In genomic region chr6:6418421-6418820, GRCh38 we compare ENCODE assay signal across 29 cellular contexts.
"Had no signal": no experiment of that assay in that cellular context is flagged by ENCODE, and none has a peak within 500 bp of the region (broad histone marks: within the 10 kb centered on the region; RNA-seq: fewer than 3 reads in every experiment).

No MANE protein-coding gene starts in this region.

- H3K36me3 ChIP-seq: MG63, SJCRH30 had no signal

- FAIRE-seq: RCC 7860 had no signal

- H3K27ac ChIP-seq: PC-9, RWPE1, SJCRH30, SK-N-MC had no signal

- ATAC-seq: Panc1, Right ventricle myocardium inferior, SK-N-SH treated with all-trans-retinoic acid at 6 μM for 48 hours, T-cell had no signal

- H3K4me2 ChIP-seq: PC-9 had no signal

- H3K9me3 ChIP-seq: MG63, SJCRH30 had no signal

- H3K4me3 Mint-ChIP-seq: T-cell had no signal

- H3K4me1 Mint-ChIP-seq: T-cell had no signal

- H3K36me3 Mint-ChIP-seq: T-cell had no signal

- H3K27ac Mint-ChIP-seq: T-cell had no signal

- DNase-seq: Kasumi-1, MG63, NCI-H1048, NCI-H1105, NCI-H1417 treated with DMSO at 0.1 percent for 48 hours, NCI-H1436 treated with DMSO at 0.1 percent for 48 hours, NCI-H1694 treated with DMSO at 0.1 percent for 48 hours, NCI-H187 treated with DMSO at 0.1 percent for 48 hours, NCI-H2029, NCI-H2081, NCI-H2171 treated with DMSO at 0.1 percent for 48 hours, NCI-H2227 treated with DMSO at 0.1 percent for 48 hours, NCI-H345, NCI-H446, NCI-H510A treated with DMSO at 0.1 percent for 48 hours, NCI-H524 treated with DMSO at 0.1 percent for 48 hours, NCI-H526 treated with DMSO at 0.1 percent for 48 hours, NCI-H774, PC-9, SHP77, SIG-M5, SJCRH30, T-cell had no signal

- H3K4me3 ChIP-seq: MG63, PC-9, SJCRH30, SK-N-MC had no signal

- H3K27me3 ChIP-seq: MG63, SJCRH30 had no signal

- H3K4me1 ChIP-seq: SJCRH30 had no signal

- H2AFZ ChIP-seq: PC-9 had no signal
